ENCODE assay signal across 9 cellular contexts in genomic region chr7:111089822-111090426, GRCh38. TPM values are rescaled to one million over a fixed set of nuclear protein-coding genes. Genes with fewer than 3 reads are reported as not detected.
A peak's percentile ranks its signal among the peaks of the same experiment; 100 is the strongest.
DNase-seq lines count a peak whose midpoint lies in the region; TF ChIP-seq lines count a peak whose summit lies in the region.
"Had no signal": no experiment of that assay in that cellular context is flagged by ENCODE, and none has a peak within 500 bp of the region (broad histone marks: within the 10 kb centered on the region; RNA-seq: fewer than 3 reads in every experiment).

No MANE protein-coding gene starts in this region.

- H4K91ac ChIP-seq in neuronal stem cell (ENCODE audit: low read depth, low read length, poor library complexity) = no peak overlapping the region

- no peak overlapping the region for H4K8ac ChIP-seq in neuronal stem cell (ENCODE audit: low read depth, low read length)

- H2BK120ac ChIP-seq in neuronal stem cell (ENCODE audit: low read depth, low read length) = no peak overlapping the region

- CTCF ChIA-PET in HEK293 (lab: Yijun Ruan, JAX) = interaction anchor here (0.7 to 1.0 kb wide), 4 partner anchors 9 to 1246 kb away, joined by 3 to 7 read pairs (median 4); no protein-coding TSS in a partner anchor

- H2AFZ ChIP-seq in smooth muscle cell (ENCODE audit: low read depth) = no peak overlapping the region
- no peak overlapping the region for H2AFZ ChIP-seq in neuronal stem cell (ENCODE audit: low read length)

- H3K27me3 ChIP-seq in smooth muscle cell (ENCODE audit: low read depth) (no peaks in the 10 kb centered on the region), neuronal stem cell (ENCODE audit: control insufficient read depth in 3 of 3, insufficient read depth in 3 of 3, low read depth in 1 of 3, low read length in 3 of 3) (no peaks in the 10 kb centered on the region)
- H3K27me3 ChIP-seq: BLaER1 had no signal

- H3K23ac ChIP-seq in neuronal stem cell (ENCODE audit: low read depth, low read length, poor library complexity) = no peak overlapping the region

- peaks cover 8% of the 10 kb centered on the region; the same call in 1 of the 2 replicates for H3K4me1 ChIP-seq in HEK293 (ENCODE audit: control insufficient read depth, insufficient read depth, low read length)
- H3K4me1 ChIP-seq in smooth muscle cell (ENCODE audit: low read depth) = peaks cover 44% of the 10 kb centered on the region
- peaks cover 11 to 13% of the 10 kb centered on the region in 2 donors for H3K4me1 ChIP-seq in neuronal stem cell (ENCODE audit: control insufficient read depth in 2 of 2, insufficient read depth in 1 of 2, low read depth in 1 of 2, low read length in 2 of 2)

- H3K14ac ChIP-seq in neuronal stem cell (ENCODE audit: low read length) = no peak overlapping the region

- no peak overlapping the region for H3K9ac ChIP-seq in smooth muscle cell (ENCODE audit: low read depth)
- no peak overlapping the region for H3K9ac ChIP-seq in neuronal stem cell (ENCODE audit: low read depth, low read length, poor library complexity)
- H3K9ac ChIP-seq: BLaER1 had no signal

- H3K27ac ChIP-seq in HEK293 (ENCODE audit: extremely low read depth, low read depth, low read length) (no peak overlapping the region), smooth muscle cell (ENCODE audit: low read depth) (no peak overlapping the region), neuronal stem cell (replicated peaks; ENCODE audit: low read length) (no peak overlapping the region)
- H3K27ac ChIP-seq: BLaER1 had no signal

- no peak overlapping the region for H2BK5ac ChIP-seq in neuronal stem cell (ENCODE audit: low read length)

- H3K9me3 ChIP-seq in HEK293 (ENCODE audit: control insufficient read depth, insufficient read depth, low read depth, low read length) (no peaks in the 10 kb centered on the region), smooth muscle cell (replicated peaks; ENCODE audit: low read depth) (no peaks in the 10 kb centered on the region), neuronal stem cell (replicated peaks in 1 of 2; ENCODE audit: control insufficient read depth in 2 of 2, insufficient read depth in 1 of 2, low read depth in 1 of 2, low read length in 2 of 2) (no peaks in the 10 kb centered on the region)
- H3K9me3 ChIP-seq: BLaER1 had no signal

- DNase-seq in NCI-H2029 treated with DMSO at 0.1 percent for 48 hours (lab: John Stamatoyannopoulos, UW) (peak; percentile 50), NCI-H2029 (lab: John Stamatoyannopoulos, UW) (no peak), NCI-H187 treated with DMSO at 0.1 percent for 48 hours (lab: John Stamatoyannopoulos, UW) (peak; percentile 48), glomerular endothelial cell (ENCODE audit: extremely low read depth, low read depth, low spot score) (peak; percentile 29), smooth muscle cell (lab: John Stamatoyannopoulos, UW; ENCODE audit: unreplicated experiment) (no peak), neuronal stem cell (ENCODE audit: low spot score) (no peak)

- H3F3A ChIP-seq in smooth muscle cell (ENCODE audit: low read depth) = no peaks in the 10 kb centered on the region

- H3K79me2 ChIP-seq in smooth muscle cell (ENCODE audit: low read depth) = no peaks in the 10 kb centered on the region

- H3K4me3 ChIP-seq in HEK293 (ENCODE audit: low read depth, low read length) = no peak overlapping the region
- H3K4me3 ChIP-seq in WI38 (ENCODE audit: low read depth, low read length) = no peak overlapping the region
- no peak overlapping the region for H3K4me3 ChIP-seq in smooth muscle cell
- H3K4me3 ChIP-seq in neuronal stem cell (ENCODE audit: low read length in 2 of 2) = no peak overlapping the region
- H3K4me3 ChIP-seq: BLaER1 had no signal

- H2AK5ac ChIP-seq in neuronal stem cell (ENCODE audit: low read depth, low read length) = no peak overlapping the region

- H3K36me3 ChIP-seq in HEK293 (ENCODE audit: control insufficient read depth in 2 of 2, insufficient read depth in 1 of 2, low read length in 2 of 2) = no peaks in the 10 kb centered on the region
- H3K36me3 ChIP-seq in smooth muscle cell (ENCODE audit: low read depth) = no peaks in the 10 kb centered on the region
- no peaks in the 10 kb centered on the region for H3K36me3 ChIP-seq in neuronal stem cell (replicated peaks in 1 of 2; ENCODE audit: control insufficient read depth in 2 of 2, insufficient read depth in 2 of 2, low read length in 2 of 2)
- H3K36me3 ChIP-seq: BLaER1 had no signal

- no peak overlapping the region for H3K18ac ChIP-seq in neuronal stem cell (ENCODE audit: low read length)

- no peak overlapping the region for H2BK15ac ChIP-seq in neuronal stem cell (ENCODE audit: low read length)

- no peak overlapping the region for H3K4ac ChIP-seq in neuronal stem cell (ENCODE audit: low read length)

- no peaks in the 10 kb centered on the region for H4K20me1 ChIP-seq in smooth muscle cell (ENCODE audit: low read depth)
- H4K20me1 ChIP-seq: BLaER1 had no signal

- no peak for TF ChIP-seq CTCF in HEK293 (tag by site-specific recombination; IDR thresholded peaks at IDR 0.05)
- peak; percentile 53 for TF ChIP-seq CTCF in WI38 (IDR thresholded peaks at IDR 0.05; ENCODE audit: low read depth, low read length)
- TF ChIP-seq CTCF in smooth muscle cell (IDR thresholded peaks at IDR 0.05; ENCODE audit: borderline replicate concordance, insufficient read depth, poor library complexity, severe bottlenecking) = peak; percentile 78

- 8% methylated on average over 1 of the region's 1 CpG for WGBS in smooth muscle cell (ENCODE audit: low lambda C conversion rate)
- no CpG with 5 or more reads among the region's 1 CpG for WGBS in neuronal stem cell (ENCODE audit: extremely low coverage in 2 of 2, insufficient read length in 2 of 2, insufficient replicate concordance in 1 of 2), 2 donors

- POLR2A ChIA-PET in HEK293 (lab: Yijun Ruan, JAX) = interaction anchor here (0.7 kb wide), 1 partner anchor 24 kb away, joined by 4 read pairs; no protein-coding TSS in a partner anchor

- H2BK12ac ChIP-seq in neuronal stem cell (ENCODE audit: low read length) = no peak overlapping the region

- H3K79me1 ChIP-seq in neuronal stem cell (ENCODE audit: low read depth, low read length) = no peaks in the 10 kb centered on the region

- H3K4me2 ChIP-seq in smooth muscle cell = no peak overlapping the region
- H3K4me2 ChIP-seq in neuronal stem cell (ENCODE audit: insufficient read depth, low read length, poor library complexity, severe bottlenecking) = no peak overlapping the region
- H3K4me2 ChIP-seq: BLaER1 had no signal

TF ChIP-seq in HEK293, 187 proteins besides CTCF, POLR2A, EP300 and RAD21:
- 0 out of 2 replicates have a peak, but pooled peaks have one; percentile 17 for TF ChIP-seq ZNF660 (tag by site-specific recombination; IDR thresholded peaks at IDR 0.05)
- TF ChIP-seq, protein P1, sequence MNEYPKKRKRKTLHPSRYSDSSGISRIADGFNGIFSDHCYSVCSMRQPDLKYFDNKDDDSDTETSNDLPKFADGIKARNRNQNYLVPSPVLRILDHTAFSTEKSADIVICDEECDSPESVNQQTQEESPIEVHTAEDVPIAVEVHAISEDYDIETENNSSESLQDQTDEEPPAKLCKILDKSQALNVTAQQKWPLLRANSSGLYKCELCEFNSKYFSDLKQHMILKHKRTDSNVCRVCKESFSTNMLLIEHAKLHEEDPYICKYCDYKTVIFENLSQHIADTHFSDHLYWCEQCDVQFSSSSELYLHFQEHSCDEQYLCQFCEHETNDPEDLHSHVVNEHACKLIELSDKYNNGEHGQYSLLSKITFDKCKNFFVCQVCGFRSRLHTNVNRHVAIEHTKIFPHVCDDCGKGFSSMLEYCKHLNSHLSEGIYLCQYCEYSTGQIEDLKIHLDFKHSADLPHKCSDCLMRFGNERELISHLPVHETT (tag by site-specific recombination; IDR thresholded peaks at IDR 0.05) = no peak
- no peak for TF ChIP-seq PRDM6 (tag by site-specific recombination; IDR thresholded peaks at IDR 0.05)
- TF ChIP-seq, protein P2, sequence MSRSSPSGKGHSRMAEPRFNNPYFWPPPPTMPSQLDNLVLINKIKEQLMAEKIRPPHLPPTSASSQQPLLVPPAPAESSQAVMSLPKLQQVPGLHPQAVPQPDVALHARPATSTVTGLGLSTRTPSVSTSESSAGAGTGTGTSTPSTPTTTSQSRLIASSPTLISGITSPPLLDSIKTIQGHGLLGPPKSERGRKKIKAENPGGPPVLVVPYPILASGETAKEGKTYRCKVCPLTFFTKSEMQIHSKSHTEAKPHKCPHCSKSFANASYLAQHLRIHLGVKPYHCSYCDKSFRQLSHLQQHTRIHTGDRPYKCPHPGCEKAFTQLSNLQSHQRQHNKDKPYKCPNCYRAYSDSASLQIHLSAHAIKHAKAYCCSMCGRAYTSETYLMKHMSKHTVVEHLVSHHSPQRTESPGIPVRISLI (tag by site-specific recombination; IDR thresholded peaks at IDR 0.05) = peak; percentile 39; the same call in 1 of the 2 replicates
- TF ChIP-seq ZNF433 (tag by site-specific recombination; IDR thresholded peaks at IDR 0.05; ENCODE audit: low read depth) = no peak
- peak; percentile 96 for TF ChIP-seq SCRT2 (tag by site-specific recombination; IDR thresholded peaks at IDR 0.05)
- TF ChIP-seq SCRT1 (tag by site-specific recombination; IDR thresholded peaks at IDR 0.05; ENCODE audit: borderline replicate concordance) = peak; percentile 94
- TF ChIP-seq ZNF654 (tag by site-specific recombination; IDR thresholded peaks at IDR 0.05; ENCODE audit: low read depth) = peak; percentile 45
- 0 out of 2 replicates have a peak, but pooled peaks have one; percentile 3 for TF ChIP-seq ZNF664 (tag by site-specific recombination; IDR thresholded peaks at IDR 0.05)

RNA-seq across cellular contexts. Expression of gene LRRN3, which starts 1.0 kb away (rescaled TPM):
- 0.05 and 0.76 TPM in 2 replicates for total RNA-seq in glomerular endothelial cell
- total RNA-seq in smooth muscle cell = 4.5 and 7.7 TPM in 2 replicates
- polyA plus RNA-seq in smooth muscle cell = 2.5 and 5.8 TPM in 2 replicates
- polyA plus RNA-seq in neuronal stem cell (2013, experiment 1 of 2) = 2.2 TPM
- polyA plus RNA-seq in neuronal stem cell (2013, experiment 2 of 2) = 2.0 TPM

Comparison
In these comparisons a context has a peak if more than half of its experiments do, and no peak if none do; other contexts are left out.
1. DNase-seq: peak in NCI-H2029 treated with DMSO at 0.1 percent for 48 hours (single experiment), NCI-H187 treated with DMSO at 0.1 percent for 48 hours (single experiment) and glomerular endothelial cell (single experiment); none in NCI-H2029 (single experiment), smooth muscle cell (single experiment) and neuronal stem cell (single experiment).